Comparison of ENCODE assay signal across 8 cellular contexts in the genomic region with DNA sequence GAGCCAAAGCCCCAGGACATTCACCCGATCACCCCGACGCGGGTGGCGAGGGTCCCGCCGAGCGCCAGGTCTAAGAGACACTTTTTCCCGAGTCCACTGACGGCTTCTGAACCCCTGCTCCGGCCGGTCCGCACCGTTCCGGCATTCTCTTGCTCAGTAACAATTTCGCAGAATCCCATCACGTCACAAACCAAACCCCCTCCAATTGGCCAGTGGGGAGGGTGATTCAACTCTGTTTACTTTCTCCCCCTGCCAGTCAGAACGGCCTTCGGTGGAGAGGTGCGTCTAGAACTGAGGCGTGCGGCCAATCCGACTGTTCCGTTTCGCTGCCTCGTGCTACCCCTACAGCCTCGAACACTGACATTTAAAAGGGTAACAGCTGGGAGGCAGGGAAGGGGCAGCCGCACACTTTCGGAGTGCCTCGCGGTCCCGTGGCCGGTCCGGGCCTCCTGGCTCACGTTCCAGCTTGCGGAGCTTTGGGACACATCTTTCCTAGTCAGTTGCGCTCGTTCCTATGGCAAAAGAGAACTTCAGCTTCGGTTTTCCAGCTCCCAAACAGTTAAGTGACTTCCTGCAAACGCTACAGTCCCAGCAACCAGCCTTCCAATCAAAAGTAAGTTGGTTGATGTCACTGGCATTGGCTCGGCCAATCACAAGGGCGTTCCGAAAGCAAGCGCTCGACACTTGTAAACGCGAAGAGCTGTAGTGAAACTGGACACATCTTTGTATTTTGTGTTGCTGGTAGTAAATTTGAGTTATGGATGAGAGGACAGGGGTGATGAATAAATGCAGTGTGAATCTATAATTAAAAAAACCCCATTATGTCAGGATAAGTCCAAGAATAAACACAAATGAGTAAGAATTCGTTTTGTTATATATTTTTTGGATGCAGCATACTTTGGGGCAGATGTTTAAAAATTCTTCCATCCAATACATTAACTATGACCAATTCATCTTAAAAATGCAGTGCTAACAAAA. TPM values are rescaled to one million over a fixed set of nuclear protein-coding genes. Genes with fewer than 3 reads are reported as not detected.
DNase-seq lines count a peak whose midpoint lies in the region; ATAC-seq and TF ChIP-seq lines count a peak whose summit lies in the region.

A gene (minus strand): TSS at position 860 of the 978 bp plus-strand sequence. CDS start 1,294 bp downstream, outside the sequence.

- TF ChIP-seq CTCF in LNCaP clone FGC (IDR thresholded peaks at IDR 0.05; ENCODE audit: control insufficient read depth, extremely low read depth, insufficient read depth): no peak
- no peak for TF ChIP-seq CTCF in neural cell (IDR thresholded peaks at IDR 0.05; ENCODE audit: poor library complexity, severe bottlenecking)

- H3K4me1 ChIP-seq in SJCRH30: peaks cover 10% of the 10 kb centered on the region

- H3K4me1 Mint-ChIP-seq in stimulated activated naive CD8-positive, alpha-beta T cell treated with anti-CD3 and anti-CD28 coated beads, Interleukin-15, amount 100 ng/mL, for 72 hours: peaks cover 48% of the 10 kb centered on the region

- H3F3A ChIP-seq in neural cell (ENCODE audit: insufficient read depth, low read length, poor library complexity, severe bottlenecking): no peaks in the 10 kb centered on the region

- no peaks in the 10 kb centered on the region for H3K27me3 ChIP-seq in SJCRH30
- H3K27me3 ChIP-seq in neural cell (ENCODE audit: insufficient read depth, low read depth, low read length): peaks cover 91% of the 10 kb centered on the region

- no peak for TF ChIP-seq EP300 in neural cell (conservative IDR thresholded peaks at IDR 0.05; ENCODE audit: poor library complexity, severe bottlenecking)

- H3K36me3 ChIP-seq in SJCRH30: no peaks in the 10 kb centered on the region
- no peaks in the 10 kb centered on the region for H3K36me3 ChIP-seq in neural cell (ENCODE audit: insufficient read depth, low read length)

- no peaks in the 10 kb centered on the region for H3K9me3 Mint-ChIP-seq in stimulated activated naive CD8-positive, alpha-beta T cell treated with anti-CD3 and anti-CD28 coated beads, Interleukin-15, amount 100 ng/mL, for 72 hours

- no peaks in the 10 kb centered on the region for H3K27me3 Mint-ChIP-seq in stimulated activated naive CD8-positive, alpha-beta T cell treated with anti-CD3 and anti-CD28 coated beads, Interleukin-15, amount 100 ng/mL, for 72 hours

- no peak for TF ChIP-seq RAD21 in neural cell (conservative IDR thresholded peaks at IDR 0.05)

- no peak within 1 kb of the TSS for H3K9ac ChIP-seq in neural cell (ENCODE audit: low read length)

- peak within 1 kb of the TSS; percentile 99 to 100 for H3K27ac Mint-ChIP-seq in stimulated activated naive CD8-positive, alpha-beta T cell treated with anti-CD3 and anti-CD28 coated beads, Interleukin-15, amount 100 ng/mL, for 72 hours

- H3K4me3 Mint-ChIP-seq in stimulated activated naive CD8-positive, alpha-beta T cell treated with anti-CD3 and anti-CD28 coated beads, Interleukin-15, amount 100 ng/mL, for 72 hours: peak within 1 kb of the TSS; percentile 94 to 98

- H3K79me2 ChIP-seq in neural cell (replicated peaks; ENCODE audit: insufficient read depth, low read length): no peaks in the 10 kb centered on the region

- H3K4me3 ChIP-seq in LNCaP clone FGC (ENCODE audit: low read depth, low read length): peak within 1 kb of the TSS; percentile 79
- H3K4me3 ChIP-seq in SJCRH30: peak within 1 kb of the TSS; percentile 67
- H3K4me3 ChIP-seq in neural cell (ENCODE audit: low read length): peak within 1 kb of the TSS; percentile 61

- no peak within 1 kb of the TSS for H2AFZ ChIP-seq in neural cell (ENCODE audit: low read depth, low read length)

- ATAC-seq in stimulated activated naive CD8-positive, alpha-beta T cell treated with anti-CD3 and anti-CD28 coated beads, Interleukin-15, amount 100 ng/mL, for 72 hours: peak; percentile 85

- H3K4me2 ChIP-seq in neural cell (ENCODE audit: low read length): peak within 1 kb of the TSS; percentile 26

- DNase-seq in EL (peak; percentile 97), GOT3 (lab: John Stamatoyannopoulos, UW) (peak; percentile 50), LNCaP clone FGC (ENCODE audit: low read depth) (peak; percentile 98), SJCRH30 (peak; percentile 88 to 95), activated gamma-delta T cell treated with Interleukin-2 at 50 U/mL for 16 hours (peak; percentile 88), fibroblast of the conjunctiva (ENCODE audit: low read depth) (peak; percentile 97)
- peak; percentile 91 to 95 for DNase-seq in stimulated activated naive CD8-positive, alpha-beta T cell treated with anti-CD3 and anti-CD28 coated beads, Interleukin-15, amount 100 ng/mL, for 72 hours

- no peaks in the 10 kb centered on the region for H3K9me3 ChIP-seq in SJCRH30 (replicated peaks)
- H3K9me3 ChIP-seq in neural cell (ENCODE audit: low read length): no peaks in the 10 kb centered on the region

- no peaks in the 10 kb centered on the region for H3K9me2 ChIP-seq in neural cell (ENCODE audit: insufficient read depth, low read length)

- no peaks in the 10 kb centered on the region for H4K20me1 ChIP-seq in neural cell (ENCODE audit: insufficient read depth)

- H3K27ac ChIP-seq in SJCRH30 (peak within 1 kb of the TSS; percentile 67), neural cell (ENCODE audit: low read length) (no peak within 1 kb of the TSS)

TF ChIP-seq in neural cell, 6 proteins besides CTCF, POLR2A, EP300 and RAD21:
- TF ChIP-seq EZH2 (IDR thresholded peaks at IDR 0.05; ENCODE audit: borderline replicate concordance, insufficient read depth, low read length, poor library complexity, severe bottlenecking) (peak; percentile 89), MXI1 (conservative IDR thresholded peaks at IDR 0.05; ENCODE audit: poor library complexity, severe bottlenecking) (peak; percentile 34), SMC3 (conservative IDR thresholded peaks at IDR 0.05; ENCODE audit: poor library complexity) (no peak), TAF1 (IDR thresholded peaks at IDR 0.05; ENCODE audit: low read depth) (no peak), POLR2AphosphoS5 (IDR thresholded peaks at IDR 0.05) (peak; percentile 37)
- TF ChIP-seq, protein P1, sequence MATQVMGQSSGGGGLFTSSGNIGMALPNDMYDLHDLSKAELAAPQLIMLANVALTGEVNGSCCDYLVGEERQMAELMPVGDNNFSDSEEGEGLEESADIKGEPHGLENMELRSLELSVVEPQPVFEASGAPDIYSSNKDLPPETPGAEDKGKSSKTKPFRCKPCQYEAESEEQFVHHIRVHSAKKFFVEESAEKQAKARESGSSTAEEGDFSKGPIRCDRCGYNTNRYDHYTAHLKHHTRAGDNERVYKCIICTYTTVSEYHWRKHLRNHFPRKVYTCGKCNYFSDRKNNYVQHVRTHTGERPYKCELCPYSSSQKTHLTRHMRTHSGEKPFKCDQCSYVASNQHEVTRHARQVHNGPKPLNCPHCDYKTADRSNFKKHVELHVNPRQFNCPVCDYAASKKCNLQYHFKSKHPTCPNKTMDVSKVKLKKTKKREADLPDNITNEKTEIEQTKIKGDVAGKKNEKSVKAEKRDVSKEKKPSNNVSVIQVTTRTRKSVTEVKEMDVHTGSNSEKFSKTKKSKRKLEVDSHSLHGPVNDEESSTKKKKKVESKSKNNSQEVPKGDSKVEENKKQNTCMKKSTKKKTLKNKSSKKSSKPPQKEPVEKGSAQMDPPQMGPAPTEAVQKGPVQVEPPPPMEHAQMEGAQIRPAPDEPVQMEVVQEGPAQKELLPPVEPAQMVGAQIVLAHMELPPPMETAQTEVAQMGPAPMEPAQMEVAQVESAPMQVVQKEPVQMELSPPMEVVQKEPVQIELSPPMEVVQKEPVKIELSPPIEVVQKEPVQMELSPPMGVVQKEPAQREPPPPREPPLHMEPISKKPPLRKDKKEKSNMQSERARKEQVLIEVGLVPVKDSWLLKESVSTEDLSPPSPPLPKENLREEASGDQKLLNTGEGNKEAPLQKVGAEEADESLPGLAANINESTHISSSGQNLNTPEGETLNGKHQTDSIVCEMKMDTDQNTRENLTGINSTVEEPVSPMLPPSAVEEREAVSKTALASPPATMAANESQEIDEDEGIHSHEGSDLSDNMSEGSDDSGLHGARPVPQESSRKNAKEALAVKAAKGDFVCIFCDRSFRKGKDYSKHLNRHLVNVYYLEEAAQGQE (IDR thresholded peaks at IDR 0.05; ENCODE audit: borderline replicate concordance): no peak
TF ChIP-seq in neural cell: peak in this region for 3.

RNA-seq across cellular contexts. Expression of the gene that starts here (rescaled TPM):
- total RNA-seq in SJCRH30 (2014; rRNA removed; shearing (Covaris generic)): 13.4 and 14.4 TPM in 2 replicates
- polyA plus RNA-seq in neural cell: 0.11 and 0.60 TPM in 2 replicates
- 0.12 TPM in 1 of 2 replicates, not detected in the other for polyA minus RNA-seq in neural cell
